26 cellular contexts compared by ENCODE assay signal in the genomic region with DNA sequence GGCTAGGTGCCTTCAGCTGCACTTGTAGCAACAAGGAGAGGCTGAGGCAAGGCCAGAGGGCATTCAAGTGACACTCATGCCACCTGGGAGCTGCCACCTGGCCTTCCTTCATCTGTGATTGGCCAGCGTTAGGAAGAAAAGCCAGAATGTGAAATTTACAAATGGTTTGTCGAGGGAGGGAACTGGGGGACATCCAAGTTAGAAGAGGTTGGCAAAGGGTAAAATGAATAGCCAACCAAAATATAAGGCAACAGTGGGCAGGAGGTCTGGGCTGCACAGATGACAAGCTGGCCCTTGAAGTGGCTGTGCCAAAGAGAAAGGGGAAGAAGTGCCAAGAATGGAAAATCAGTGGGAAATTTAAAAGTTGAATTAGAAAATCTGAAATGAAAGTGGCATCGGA.
"Had no signal": no experiment of that assay in that cellular context is flagged by ENCODE, and none has a peak within 500 bp of the region (broad histone marks: within the 10 kb centered on the region; RNA-seq: fewer than 3 reads in every experiment).

No MANE protein-coding gene starts in this region.

- H3K27me3 ChIP-seq: body of pancreas, testis had no signal

- H3K36me3 Mint-ChIP-seq: activated naive CD8-positive, alpha-beta T cell; natural killer cell treated with Interleukin-12 subunit alpha and Interleukin-12 subunit beta and Interleukin-15 and Interleukin-18, amount 100 ng/mL, for 72 hours; stimulated activated naive B cell treated with anti-CD40 and anti-IgM and Interleukin-4, amounts not matched to agents 10 μg/mL and 1 μg/mL and 100 μg/mL, for 72 hours had no signal

- ATAC-seq: body of pancreas; heart right ventricle; left lung; mucosa of descending colon; natural killer cell treated with Interleukin-12 subunit alpha and Interleukin-12 subunit beta and Interleukin-15 and Interleukin-18, amount 100 ng/mL, for 72 hours; right cardiac atrium; stimulated activated naive B cell treated with anti-CD40 and anti-IgM and Interleukin-4, amounts not matched to agents 10 μg/mL and 1 μg/mL and 100 μg/mL, for 72 hours had no signal

- H3K27ac ChIP-seq: cardiac muscle cell, esophagus muscularis mucosa, heart right ventricle, left lung, testis, VCaP had no signal

- DNase-seq: activated CD4-positive, alpha-beta T cell treated with anti-CD3 and anti-CD28 coated beads for 4 hours; activated CD4-positive, alpha-beta T cell treated with anti-CD3 and anti-CD28 coated beads, Interleukin-2, amount 50 U/mL, for 48 hours; activated CD8-positive, alpha-beta memory T cell treated with anti-CD3 and anti-CD28 coated beads for 24 hours; activated effector memory CD4-positive, alpha-beta T cell treated with Interleukin-2 at 50 U/mL for 16 hours; activated naive CD4-positive, alpha-beta T cell treated with Interleukin-2 at 50 U/mL for 16 hours; aorta; body of pancreas; effector CD4-positive, alpha-beta T cell; foreskin melanocyte; heart right ventricle; left lung; mesendoderm; mucosa of descending colon; right cardiac atrium; stimulated activated CD4-positive, alpha-beta T cell treated with anti-CD3 and anti-CD28 coated beads, Interleukin-15, amount 100 ng/mL, for 24 hours; stimulated activated CD4-positive, alpha-beta T cell treated with anti-CD3 and anti-CD28 coated beads, Interleukin-2, amount 100 ng/mL, for 24 hours; stimulated activated naive B cell treated with anti-CD40 and anti-IgM and Interleukin-4, amounts not matched to agents 10 μg/mL and 1 μg/mL and 100 μg/mL, for 72 hours; testis; trophoblast cell had no signal

- H3K4me3 ChIP-seq: body of pancreas, cardiac muscle cell, esophagus muscularis mucosa, heart right ventricle, left lung, lung, mucosa of descending colon, testis had no signal

- H3K4me3 Mint-ChIP-seq: activated naive CD8-positive, alpha-beta T cell; dendritic cell treated with granulocyte-macrophage colony-stimulating factor and Interleukin-4, amounts not matched to agents 40 ng/mL and 50 ng/mL, for 4 days; natural killer cell treated with Interleukin-12 subunit alpha and Interleukin-12 subunit beta and Interleukin-15 and Interleukin-18, amount 100 ng/mL, for 72 hours; stimulated activated naive B cell treated with anti-CD40 and anti-IgM and Interleukin-4, amounts not matched to agents 10 μg/mL and 1 μg/mL and 100 μg/mL, for 72 hours had no signal

- H3K4me1 ChIP-seq: esophagus muscularis mucosa, left lung had no signal

- H3K9me3 Mint-ChIP-seq: dendritic cell treated with granulocyte-macrophage colony-stimulating factor and Interleukin-4, amounts not matched to agents 40 ng/mL and 50 ng/mL, for 4 days; natural killer cell treated with Interleukin-12 subunit alpha and Interleukin-12 subunit beta and Interleukin-15 and Interleukin-18, amount 100 ng/mL, for 72 hours had no signal

- H3K36me3 ChIP-seq: cardiac muscle cell, esophagus muscularis mucosa, heart right ventricle, left lung had no signal

- H3K9me3 ChIP-seq: body of pancreas, esophagus muscularis mucosa, heart right ventricle, left lung, mucosa of descending colon, testis had no signal

- H3K27ac Mint-ChIP-seq: activated naive CD8-positive, alpha-beta T cell; dendritic cell treated with granulocyte-macrophage colony-stimulating factor and Interleukin-4, amounts not matched to agents 40 ng/mL and 50 ng/mL, for 4 days; natural killer cell treated with Interleukin-12 subunit alpha and Interleukin-12 subunit beta and Interleukin-15 and Interleukin-18, amount 100 ng/mL, for 72 hours; stimulated activated naive B cell treated with anti-CD40 and anti-IgM and Interleukin-4, amounts not matched to agents 10 μg/mL and 1 μg/mL and 100 μg/mL, for 72 hours had no signal
